1 cellular context compared by ENCODE assay signal in the genomic region with DNA sequence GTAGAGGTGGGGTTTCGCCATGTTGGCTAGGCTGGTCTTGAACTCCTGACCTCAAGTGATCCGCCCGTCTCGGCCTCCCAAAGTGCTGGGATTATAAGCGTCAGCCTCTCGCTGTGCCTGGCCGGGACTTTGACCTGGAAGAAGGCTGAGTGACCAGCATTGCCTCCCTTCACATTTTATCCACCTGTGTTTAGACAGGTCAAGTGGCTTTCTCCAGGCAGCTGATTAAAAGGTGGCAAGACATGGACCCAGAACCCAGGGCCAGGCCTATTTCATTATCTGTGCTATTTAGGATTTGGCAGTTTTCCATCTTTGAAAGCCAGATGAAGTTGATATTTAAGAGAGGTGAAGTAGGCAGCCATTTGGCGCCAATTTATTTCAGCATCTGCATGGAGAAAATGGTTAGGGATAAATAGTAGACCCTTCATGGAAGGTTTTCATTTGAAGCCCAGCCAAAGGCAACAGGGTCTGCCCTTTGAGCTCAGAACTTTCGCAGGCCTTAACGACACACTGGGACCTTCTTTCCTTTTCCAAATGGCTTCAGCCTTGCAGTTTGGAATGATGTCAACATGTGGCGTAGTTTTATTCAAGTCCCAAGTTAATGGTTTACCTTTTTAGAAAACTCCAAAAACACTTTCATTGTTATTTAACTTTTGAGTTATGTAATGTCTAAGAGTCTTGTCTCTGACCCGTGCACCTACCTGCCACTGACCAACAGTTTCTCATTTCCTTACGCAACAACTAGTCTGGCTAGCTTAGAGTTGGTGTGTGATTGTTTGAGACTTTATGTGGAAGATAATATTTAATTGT.
TF ChIP-seq lines count a peak whose summit lies in the region.

No MANE protein-coding gene starts in this region.

TF ChIP-seq in HepG2, 621 proteins besides CTCF, POLR2A, EP300 and RAD21 (continued from another document and continues in another):
- TF ChIP-seq FOXP4 (CRISPR knock-in tag; IDR thresholded peaks at IDR 0.05) (peak; percentile 74), SMARCE1 (IDR thresholded peaks at IDR 0.05; ENCODE audit: borderline replicate concordance) (no peak), ATF7 (IDR thresholded peaks at IDR 0.05) (peak; percentile 26; the same call in 1 of the 2 replicates), ATF7 (CRISPR knock-in tag; IDR thresholded peaks at IDR 0.05) (no peak), FOXA3 (CRISPR knock-in tag; IDR thresholded peaks at IDR 0.05) (peak; percentile 85), ZBTB38 (CRISPR knock-in tag; IDR thresholded peaks at IDR 0.05) (no peak), MYNN (CRISPR knock-in tag; IDR thresholded peaks at IDR 0.05; ENCODE audit: low read depth) (no peak), ZNF33A (CRISPR knock-in tag; IDR thresholded peaks at IDR 0.05; ENCODE audit: borderline replicate concordance) (peak; percentile 23; the same call in 1 of the 2 replicates), NAIF1 (CRISPR knock-in tag; IDR thresholded peaks at IDR 0.05; ENCODE audit: borderline replicate concordance) (no peak), THAP7 (CRISPR knock-in tag; IDR thresholded peaks at IDR 0.05) (no peak), POLR2G (IDR thresholded peaks at IDR 0.05; ENCODE audit: low read depth, low read length) (no peak), ZNF766 (CRISPR knock-in tag; IDR thresholded peaks at IDR 0.05; ENCODE audit: borderline replicate concordance) (no peak), ZNF180 (CRISPR knock-in tag; IDR thresholded peaks at IDR 0.05; ENCODE audit: borderline replicate concordance, low read depth) (no peak), CHD4 (IDR thresholded peaks at IDR 0.05; ENCODE audit: borderline replicate concordance, low read length) (no peak; the same call in 1 of the 2 replicates), SOX13 (IDR thresholded peaks at IDR 0.05) (peak; percentile 82), SOX13 (CRISPR knock-in tag; conservative IDR thresholded peaks at IDR 0.05 in 1 of 2, IDR thresholded peaks at IDR 0.05 in 1 of 2) (peak in 1 of 2 experiments; percentile 96; a peak in 2 of 4 replicates), SRSF1 (optimal IDR thresholded peaks at IDR 0.05; ENCODE audit: low read depth, low read length) (no peak), ZNF451 (CRISPR knock-in tag; IDR thresholded peaks at IDR 0.05) (no peak), XRCC5 (optimal IDR thresholded peaks at IDR 0.05; ENCODE audit: low read length) (peak; percentile 31), SRSF4 (IDR thresholded peaks at IDR 0.05; ENCODE audit: low read depth, low read length, poor library complexity, severe bottlenecking) (no peak), ZC3H13 (CRISPR knock-in tag; IDR thresholded peaks at IDR 0.05) (no peak), ZNF616 (CRISPR knock-in tag; IDR thresholded peaks at IDR 0.05; ENCODE audit: low read depth) (no peak), HOXD1 (CRISPR knock-in tag; IDR thresholded peaks at IDR 0.05) (no peak), ZNF503 (CRISPR knock-in tag; IDR thresholded peaks at IDR 0.05) (no peak), KAT2B (IDR thresholded peaks at IDR 0.05; ENCODE audit: borderline replicate concordance, low read depth, low read length) (no peak), ATF1 (CRISPR knock-in tag; IDR thresholded peaks at IDR 0.05) (peak; percentile 65), TCF7 (IDR thresholded peaks at IDR 0.05; ENCODE audit: low read depth) (0 out of 2 replicates have a peak, but pooled peaks have one; percentile 40), NFIB (CRISPR knock-in tag; IDR thresholded peaks at IDR 0.05; ENCODE audit: borderline replicate concordance) (no peak), MXD3 (CRISPR knock-in tag; IDR thresholded peaks at IDR 0.05) (no peak), KAT8 (CRISPR knock-in tag; IDR thresholded peaks at IDR 0.05) (peak; percentile 61), ZNF740 (CRISPR knock-in tag; IDR thresholded peaks at IDR 0.05) (no peak), KIAA2018 (CRISPR knock-in tag; IDR thresholded peaks at IDR 0.05; ENCODE audit: borderline replicate concordance) (no peak), ZNF513 (CRISPR knock-in tag; conservative IDR thresholded peaks at IDR 0.05) (no peak), FLYWCH1 (CRISPR knock-in tag; IDR thresholded peaks at IDR 0.05) (no peak), RFX1 (IDR thresholded peaks at IDR 0.05) (no peak), NFE2L2 (IDR thresholded peaks at IDR 0.05; ENCODE audit: low read length) (no peak), YEATS2 (CRISPR knock-in tag; IDR thresholded peaks at IDR 0.05; ENCODE audit: borderline replicate concordance) (no peak; the same call in 1 of the 2 replicates), MTA1 (CRISPR knock-in tag; IDR thresholded peaks at IDR 0.05; ENCODE audit: borderline replicate concordance) (no peak; the same call in 1 of the 2 replicates), PRMT3 (CRISPR knock-in tag; IDR thresholded peaks at IDR 0.05; ENCODE audit: borderline replicate concordance, low read depth) (no peak)
- TF ChIP-seq, protein P1, sequence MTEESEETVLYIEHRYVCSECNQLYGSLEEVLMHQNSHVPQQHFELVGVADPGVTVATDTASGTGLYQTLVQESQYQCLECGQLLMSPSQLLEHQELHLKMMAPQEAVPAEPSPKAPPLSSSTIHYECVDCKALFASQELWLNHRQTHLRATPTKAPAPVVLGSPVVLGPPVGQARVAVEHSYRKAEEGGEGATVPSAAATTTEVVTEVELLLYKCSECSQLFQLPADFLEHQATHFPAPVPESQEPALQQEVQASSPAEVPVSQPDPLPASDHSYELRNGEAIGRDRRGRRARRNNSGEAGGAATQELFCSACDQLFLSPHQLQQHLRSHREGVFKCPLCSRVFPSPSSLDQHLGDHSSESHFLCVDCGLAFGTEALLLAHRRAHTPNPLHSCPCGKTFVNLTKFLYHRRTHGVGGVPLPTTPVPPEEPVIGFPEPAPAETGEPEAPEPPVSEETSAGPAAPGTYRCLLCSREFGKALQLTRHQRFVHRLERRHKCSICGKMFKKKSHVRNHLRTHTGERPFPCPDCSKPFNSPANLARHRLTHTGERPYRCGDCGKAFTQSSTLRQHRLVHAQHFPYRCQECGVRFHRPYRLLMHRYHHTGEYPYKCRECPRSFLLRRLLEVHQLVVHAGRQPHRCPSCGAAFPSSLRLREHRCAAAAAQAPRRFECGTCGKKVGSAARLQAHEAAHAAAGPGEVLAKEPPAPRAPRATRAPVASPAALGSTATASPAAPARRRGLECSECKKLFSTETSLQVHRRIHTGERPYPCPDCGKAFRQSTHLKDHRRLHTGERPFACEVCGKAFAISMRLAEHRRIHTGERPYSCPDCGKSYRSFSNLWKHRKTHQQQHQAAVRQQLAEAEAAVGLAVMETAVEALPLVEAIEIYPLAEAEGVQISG (CRISPR knock-in tag; IDR thresholded peaks at IDR 0.05) = peak; percentile 54; the same call in 1 of the 2 replicates
- TF ChIP-seq, protein P2, sequence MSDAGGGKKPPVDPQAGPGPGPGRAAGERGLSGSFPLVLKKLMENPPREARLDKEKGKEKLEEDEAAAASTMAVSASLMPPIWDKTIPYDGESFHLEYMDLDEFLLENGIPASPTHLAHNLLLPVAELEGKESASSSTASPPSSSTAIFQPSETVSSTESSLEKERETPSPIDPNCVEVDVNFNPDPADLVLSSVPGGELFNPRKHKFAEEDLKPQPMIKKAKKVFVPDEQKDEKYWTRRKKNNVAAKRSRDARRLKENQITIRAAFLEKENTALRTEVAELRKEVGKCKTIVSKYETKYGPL (CRISPR knock-in tag; IDR thresholded peaks at IDR 0.05) = peak; percentile 96
